Comparison of ENCODE assay signal across 15 cellular contexts in genomic region chr1:180042994-180043622, GRCh38.
DNase-seq lines count a peak whose midpoint lies in the region; ATAC-seq and TF ChIP-seq lines count a peak whose summit lies in the region.
"Had no signal": no experiment of that assay in that cellular context is flagged by ENCODE, and none has a peak within 500 bp of the region (broad histone marks: within the 10 kb centered on the region; RNA-seq: fewer than 3 reads in every experiment).

No MANE protein-coding gene starts in this region.

- TF ChIP-seq POLR2A in stomach (IDR thresholded peaks at IDR 0.05): no peak

- 87 to 95% (median 91%) methylated on average over 3 of the region's 3 CpGs for WGBS in stomach, 5 donors

- DNase-seq in activated T-cell treated with anti-CD3 and anti-CD28 coated beads, Interleukin-2, amount 50 U/mL, for 24 hours: no peak
- DNase-seq in activated T-cell treated with anti-CD3 and anti-CD28 coated beads, Interleukin-2, amount 50 U/mL, for 48 hours: no peak
- DNase-seq in RWPE1 (ENCODE audit: low spot score): peak; percentile 10
- peak; percentile 81 for DNase-seq in epithelial cell of esophagus (ENCODE audit: low read depth)
- peak; percentile 35 for DNase-seq in skeletal muscle cell (ENCODE audit: low read depth)
- no peak for DNase-seq in stimulated activated naive CD4-positive, alpha-beta T cell treated with Interleukin-2 at 50 U/mL for 16 hours (lab: John Stamatoyannopoulos, UW)
- DNase-seq in stomach: no peak
- DNase-seq: 8988T, NCI-H2107, NCI-H82, RPMI8226, sigmoid colon had no signal

- intact Hi-C loops in stomach (cut with DNase I; ENCODE audit: low total_unique reads): no loop called here

- H3K36me3 Mint-ChIP-seq in activated T-cell treated with anti-CD3 and anti-CD28 coated beads, Interleukin-2, amount 50 U/mL, for 24 hours (ENCODE audit: low read depth): peaks cover 76% of the 10 kb centered on the region

- no peaks in the 10 kb centered on the region for H3K9me3 Mint-ChIP-seq in activated T-cell treated with anti-CD3 and anti-CD28 coated beads, Interleukin-2, amount 50 U/mL, for 24 hours
- H3K9me3 Mint-ChIP-seq: neural crest cell had no signal

- POLR2A ChIA-PET in RWPE1 (lab: Yijun Ruan, JAX; ENCODE audit: low non-redundant PET): no interaction called here

- CTCF ChIA-PET in RWPE1 (lab: Yijun Ruan, JAX): no interaction called here

- H3K4me1 Mint-ChIP-seq in activated T-cell treated with anti-CD3 and anti-CD28 coated beads, Interleukin-2, amount 50 U/mL, for 24 hours (ENCODE audit: low read depth): peaks cover 8% of the 10 kb centered on the region
- H3K4me1 Mint-ChIP-seq: neural crest cell had no signal

- no peak for ATAC-seq in HG02981 (IDR thresholded peaks at IDR 0.05; ENCODE audit: unreplicated experiment)
- ATAC-seq: HCT116 had no signal

- TF ChIP-seq EP300 in stomach (IDR thresholded peaks at IDR 0.05): no peak

- H3K4me3 ChIP-seq in epithelial cell of esophagus (ENCODE audit: low read length) (no peak overlapping the region), skeletal muscle cell (ENCODE audit: low read depth, low read length) (no peak overlapping the region), stomach (no peak overlapping the region)
- H3K4me3 ChIP-seq: sigmoid colon had no signal

- H3K27me3 Mint-ChIP-seq in activated T-cell treated with anti-CD3 and anti-CD28 coated beads, Interleukin-2, amount 50 U/mL, for 24 hours: no peaks in the 10 kb centered on the region

- H3K9me3 ChIP-seq in stomach: no peaks in the 10 kb centered on the region
- H3K9me3 ChIP-seq: sigmoid colon had no signal

- H3K36me3 ChIP-seq in stomach: peaks cover 37 to 82% (median 79%) of the 10 kb centered on the region in 4 donors

- no peak for TF ChIP-seq CTCF in RWPE1 (conservative IDR thresholded peaks at IDR 0.05; ENCODE audit: low read depth)
- TF ChIP-seq CTCF in epithelial cell of esophagus (IDR thresholded peaks at IDR 0.05; ENCODE audit: insufficient read depth, low read depth, low read length, missing control alignments): no peak
- no peak for TF ChIP-seq CTCF in stomach (IDR thresholded peaks at IDR 0.05)

- H3K27ac ChIP-seq in RWPE1 (no peak overlapping the region), stomach (no peak overlapping the region)
- H3K27ac ChIP-seq: sigmoid colon had no signal

- no peak overlapping the region for H3K4me3 Mint-ChIP-seq in activated T-cell treated with anti-CD3 and anti-CD28 coated beads, Interleukin-2, amount 50 U/mL, for 24 hours
- H3K4me3 Mint-ChIP-seq: neural crest cell had no signal

- peaks cover 0 to 8% (median 0%) of the 10 kb centered on the region in 4 donors for H3K4me1 ChIP-seq in stomach
- H3K4me1 ChIP-seq: sigmoid colon had no signal

- H3K27ac Mint-ChIP-seq in activated T-cell treated with anti-CD3 and anti-CD28 coated beads, Interleukin-2, amount 50 U/mL, for 24 hours: peak overlapping the region; percentile 1

- H3K27me3 ChIP-seq in stomach: no peaks in the 10 kb centered on the region
- H3K27me3 ChIP-seq: sigmoid colon had no signal

Comparison
In these comparisons a context has a peak if more than half of its experiments do, and no peak if none do; other contexts are left out.
1. DNase-seq: peak in RWPE1 (single experiment), epithelial cell of esophagus (single experiment) and skeletal muscle cell (single experiment); none in activated T-cell treated with anti-CD3 and anti-CD28 coated beads, Interleukin-2, amount 50 U/mL, for 24 hours (single experiment), activated T-cell treated with anti-CD3 and anti-CD28 coated beads, Interleukin-2, amount 50 U/mL, for 48 hours (0 of 2), stimulated activated naive CD4-positive, alpha-beta T cell treated with Interleukin-2 at 50 U/mL for 16 hours (single experiment) and stomach (single experiment).